20 cellular contexts compared by ENCODE assay signal in the genomic region with DNA sequence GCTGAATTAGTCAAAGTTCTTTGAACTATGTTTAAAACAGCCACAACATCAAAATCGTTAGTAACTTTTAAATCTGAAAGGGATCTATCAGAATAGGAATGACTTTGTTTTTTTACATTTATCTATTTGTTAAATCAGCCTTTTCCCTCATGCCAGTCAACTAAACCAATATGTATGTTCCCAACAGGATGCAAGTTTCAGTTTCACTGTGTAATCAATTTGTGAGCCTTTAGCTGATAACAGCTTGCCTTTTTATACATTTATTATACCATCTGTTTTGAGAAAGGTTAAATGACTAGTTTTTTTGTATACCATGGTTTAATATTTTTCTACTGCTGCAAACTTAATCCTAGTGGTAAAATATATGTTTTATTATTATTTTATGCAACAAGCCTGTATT. TPM values are rescaled to one million over a fixed set of nuclear protein-coding genes. Genes with fewer than 3 reads are reported as not detected.
DNase-seq lines count a peak whose midpoint lies in the region; ATAC-seq, FAIRE-seq and TF ChIP-seq lines count a peak whose summit lies in the region.
"Had no signal": no experiment of that assay in that cellular context is flagged by ENCODE, and none has a peak within 500 bp of the region (broad histone marks: within the 10 kb centered on the region; RNA-seq: fewer than 3 reads in every experiment).

No MANE protein-coding gene starts in this region.

- no peaks in the 10 kb centered on the region for H3K9me3 ChIP-seq in cardiac muscle cell (ENCODE audit: low read depth)
- H3K9me3 ChIP-seq in mucosa of descending colon = no peaks in the 10 kb centered on the region
- no peaks in the 10 kb centered on the region for H3K9me3 ChIP-seq in small intestine (ENCODE audit: control insufficient read depth, low read depth)
- H3K9me3 ChIP-seq: BLaER1, Caco-2, HAP-1 had no signal

- H3K36me3 ChIP-seq in cardiac muscle cell (peaks cover 54% of the 10 kb centered on the region), mucosa of descending colon (ENCODE audit: low read depth) (no peaks in the 10 kb centered on the region), small intestine (ENCODE audit: control insufficient read depth in 2 of 2, insufficient read depth in 2 of 2, low read length in 2 of 2) (peaks cover 4 to 7% of the 10 kb centered on the region in 2 donors)

- WGBS in small intestine, 3 donors = 18 to 41% (median 21%) methylated on average over 1 of the region's 1 CpG

- H3K4me3 ChIP-seq in cardiac muscle cell (no peak overlapping the region), mucosa of descending colon (no peak overlapping the region), small intestine (ENCODE audit: low read depth in 1 of 2, low read length in 2 of 2) (no peak overlapping the region)
- H3K4me3 ChIP-seq: BLaER1, GM12878, HAP-1 had no signal

- no peaks in the 10 kb centered on the region for H3K4me1 ChIP-seq in cardiac muscle cell (ENCODE audit: low read depth)
- H3K4me1 ChIP-seq in mucosa of descending colon (ENCODE audit: low read depth) = no peaks in the 10 kb centered on the region
- no peaks in the 10 kb centered on the region for H3K4me1 ChIP-seq in small intestine (ENCODE audit: control insufficient read depth in 2 of 2, insufficient read depth in 1 of 2, low read depth in 1 of 2, low read length in 1 of 2)
- H3K4me1 ChIP-seq: BLaER1, Caco-2 had no signal

- H3K27me3 ChIP-seq in cardiac muscle cell (no peaks in the 10 kb centered on the region), small intestine (ENCODE audit: control insufficient read depth in 2 of 2, insufficient read depth in 2 of 2, low read length in 2 of 2) (no peaks in the 10 kb centered on the region)
- H3K27me3 ChIP-seq: BLaER1 had no signal

- TF ChIP-seq CTCF in cardiac muscle cell (IDR thresholded peaks at IDR 0.05; ENCODE audit: low read depth, low read length) (no peak), mucosa of descending colon (IDR thresholded peaks at IDR 0.05) (no peak)

- ATAC-seq in left cardiac atrium = no peak
- peak; percentile 57 for ATAC-seq in mucosa of descending colon
- ATAC-seq: CD8-positive, alpha-beta T cell had no signal

- no peak for DNase-seq in cardiac muscle cell (ENCODE audit: low read depth in 1 of 2, low spot score in 1 of 2)
- DNase-seq in left cardiac atrium = no peak
- no peak for DNase-seq in mucosa of descending colon
- DNase-seq in small intestine = peak; percentile 58
- no peak for DNase-seq in NCI-H1694 treated with DMSO at 0.1 percent for 48 hours (lab: John Stamatoyannopoulos, UW)
- DNase-seq in GM03348 (ENCODE audit: low spot score) = no peak
- DNase-seq in SHP77 (lab: John Stamatoyannopoulos, UW) = no peak
- DNase-seq: Caco-2; CD4-positive, CD25-positive, alpha-beta regulatory T cell; CD8-positive, alpha-beta T cell; DMS153; DND-41; GOT3; HFFc6 had no signal

- no peak for FAIRE-seq in small intestine (lab: Jason Lieb, UNC)
- FAIRE-seq: GM12878, H54 had no signal

- H3K27ac ChIP-seq in cardiac muscle cell = peak overlapping the region; percentile 29
- no peak overlapping the region for H3K27ac ChIP-seq in small intestine (ENCODE audit: low read depth in 1 of 2, low read length in 1 of 2)
- H3K27ac ChIP-seq: 22Rv1, BLaER1, C4-2B had no signal

- intact Hi-C loops in left cardiac atrium (cut with DNase I) = no loop called here
- intact Hi-C loops in mucosa of descending colon (cut with DNase I, micrococcal nuclease) = no loop called here

RNA-seq across cellular contexts. Expression of gene TMED7, which starts 8.9 kb away (rescaled TPM):
- total RNA-seq in cardiac muscle cell = 105 and 264 TPM in 2 replicates
- polyA plus RNA-seq in cardiac muscle cell = 43.3 and 52.9 TPM in 2 replicates
- 10 to 100 TPM; 72.9 to 93.7 TPM for total RNA-seq in left cardiac atrium
- 100 to 1,000 TPM in 2 of 3 donors, 10 to 100 TPM in 1; 89.0 to 113 (median 104) TPM for total RNA-seq in mucosa of descending colon
- polyA plus RNA-seq in small intestine = 10 to 100 TPM; 12.7 to 38.4 (median 13.0) TPM

RNA-seq across cellular contexts. Expression of gene TICAM2, which starts 14.6 kb away (rescaled TPM):
- total RNA-seq in cardiac muscle cell = 0.28 and 0.63 TPM in 2 replicates
- polyA plus RNA-seq in cardiac muscle cell = 0.22 and 0.54 TPM in 2 replicates
- total RNA-seq in left cardiac atrium = 1 to 10 TPM; 3.5 TPM
- total RNA-seq in mucosa of descending colon = 1 to 10 TPM; 1.9 to 4.3 (median 3.5) TPM
- 1 to 10 TPM in 2 of 3 donors, under 1 TPM in 1; 0.27 to 1.6 (median 1.4) TPM for polyA plus RNA-seq in small intestine
